ENCODE assay signal across 1 cellular context in genomic region chr5:159217236-159217635, GRCh38.
TF ChIP-seq lines count a peak whose summit lies in the region.

No MANE protein-coding gene starts in this region.

TF ChIP-seq in GM12878, 131 proteins besides CTCF, POLR2A, EP300 and RAD21:
- TF ChIP-seq TAF1 (IDR thresholded peaks at IDR 0.05; ENCODE audit: borderline replicate concordance, low read depth, low read length) (no peak), RBBP5 (conservative IDR thresholded peaks at IDR 0.05) (no peak), SRF (IDR thresholded peaks at IDR 0.05; ENCODE audit: low read depth in 2 of 2, low read length in 2 of 2) (no peak), KAT2A (conservative IDR thresholded peaks at IDR 0.05; ENCODE audit: control insufficient read depth, low read depth, low read length) (no peak), ATF7 (IDR thresholded peaks at IDR 0.05; ENCODE audit: low read depth) (0 out of 2 replicates have a peak, but pooled peaks have one; percentile 29), USF2 (IDR thresholded peaks at IDR 0.05; ENCODE audit: borderline replicate concordance, low read depth, low read length) (no peak), SUZ12 (IDR thresholded peaks at IDR 0.05; ENCODE audit: unreplicated experiment) (no peak), CHD1 (IDR thresholded peaks at IDR 0.05; ENCODE audit: low read depth, low read length) (no peak), YBX1 (IDR thresholded peaks at IDR 0.05) (no peak), ZNF217 (IDR thresholded peaks at IDR 0.05) (no peak), IKZF2 (IDR thresholded peaks at IDR 0.05) (peak in 1 of 2 experiments; percentile 6; a peak in 1 of 4 replicates), NR2F1 (conservative IDR thresholded peaks at IDR 0.05) (peak; percentile 60; the same call in 1 of the 2 replicates), BHLHE40 (IDR thresholded peaks at IDR 0.05; ENCODE audit: borderline replicate concordance in 1 of 2, low read depth in 2 of 2, low read length in 1 of 2) (peak in 1 of 2 experiments; percentile 52; a peak in 2 of 4 replicates), POU2F2 (IDR thresholded peaks at IDR 0.05; ENCODE audit: borderline replicate concordance, low read depth, low read length) (no peak)
- TF ChIP-seq, protein P1, sequence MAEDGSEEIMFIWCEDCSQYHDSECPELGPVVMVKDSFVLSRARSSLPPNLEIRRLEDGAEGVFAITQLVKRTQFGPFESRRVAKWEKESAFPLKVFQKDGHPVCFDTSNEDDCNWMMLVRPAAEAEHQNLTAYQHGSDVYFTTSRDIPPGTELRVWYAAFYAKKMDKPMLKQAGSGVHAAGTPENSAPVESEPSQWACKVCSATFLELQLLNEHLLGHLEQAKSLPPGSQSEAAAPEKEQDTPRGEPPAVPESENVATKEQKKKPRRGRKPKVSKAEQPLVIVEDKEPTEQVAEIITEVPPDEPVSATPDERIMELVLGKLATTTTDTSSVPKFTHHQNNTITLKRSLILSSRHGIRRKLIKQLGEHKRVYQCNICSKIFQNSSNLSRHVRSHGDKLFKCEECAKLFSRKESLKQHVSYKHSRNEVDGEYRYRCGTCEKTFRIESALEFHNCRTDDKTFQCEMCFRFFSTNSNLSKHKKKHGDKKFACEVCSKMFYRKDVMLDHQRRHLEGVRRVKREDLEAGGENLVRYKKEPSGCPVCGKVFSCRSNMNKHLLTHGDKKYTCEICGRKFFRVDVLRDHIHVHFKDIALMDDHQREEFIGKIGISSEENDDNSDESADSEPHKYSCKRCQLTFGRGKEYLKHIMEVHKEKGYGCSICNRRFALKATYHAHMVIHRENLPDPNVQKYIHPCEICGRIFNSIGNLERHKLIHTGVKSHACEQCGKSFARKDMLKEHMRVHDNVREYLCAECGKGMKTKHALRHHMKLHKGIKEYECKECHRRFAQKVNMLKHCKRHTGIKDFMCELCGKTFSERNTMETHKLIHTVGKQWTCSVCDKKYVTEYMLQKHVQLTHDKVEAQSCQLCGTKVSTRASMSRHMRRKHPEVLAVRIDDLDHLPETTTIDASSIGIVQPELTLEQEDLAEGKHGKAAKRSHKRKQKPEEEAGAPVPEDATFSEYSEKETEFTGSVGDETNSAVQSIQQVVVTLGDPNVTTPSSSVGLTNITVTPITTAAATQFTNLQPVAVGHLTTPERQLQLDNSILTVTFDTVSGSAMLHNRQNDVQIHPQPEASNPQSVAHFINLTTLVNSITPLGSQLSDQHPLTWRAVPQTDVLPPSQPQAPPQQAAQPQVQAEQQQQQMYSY (CRISPR knock-in tag; IDR thresholded peaks at IDR 0.05) = no peak
- TF ChIP-seq, protein P2, sequence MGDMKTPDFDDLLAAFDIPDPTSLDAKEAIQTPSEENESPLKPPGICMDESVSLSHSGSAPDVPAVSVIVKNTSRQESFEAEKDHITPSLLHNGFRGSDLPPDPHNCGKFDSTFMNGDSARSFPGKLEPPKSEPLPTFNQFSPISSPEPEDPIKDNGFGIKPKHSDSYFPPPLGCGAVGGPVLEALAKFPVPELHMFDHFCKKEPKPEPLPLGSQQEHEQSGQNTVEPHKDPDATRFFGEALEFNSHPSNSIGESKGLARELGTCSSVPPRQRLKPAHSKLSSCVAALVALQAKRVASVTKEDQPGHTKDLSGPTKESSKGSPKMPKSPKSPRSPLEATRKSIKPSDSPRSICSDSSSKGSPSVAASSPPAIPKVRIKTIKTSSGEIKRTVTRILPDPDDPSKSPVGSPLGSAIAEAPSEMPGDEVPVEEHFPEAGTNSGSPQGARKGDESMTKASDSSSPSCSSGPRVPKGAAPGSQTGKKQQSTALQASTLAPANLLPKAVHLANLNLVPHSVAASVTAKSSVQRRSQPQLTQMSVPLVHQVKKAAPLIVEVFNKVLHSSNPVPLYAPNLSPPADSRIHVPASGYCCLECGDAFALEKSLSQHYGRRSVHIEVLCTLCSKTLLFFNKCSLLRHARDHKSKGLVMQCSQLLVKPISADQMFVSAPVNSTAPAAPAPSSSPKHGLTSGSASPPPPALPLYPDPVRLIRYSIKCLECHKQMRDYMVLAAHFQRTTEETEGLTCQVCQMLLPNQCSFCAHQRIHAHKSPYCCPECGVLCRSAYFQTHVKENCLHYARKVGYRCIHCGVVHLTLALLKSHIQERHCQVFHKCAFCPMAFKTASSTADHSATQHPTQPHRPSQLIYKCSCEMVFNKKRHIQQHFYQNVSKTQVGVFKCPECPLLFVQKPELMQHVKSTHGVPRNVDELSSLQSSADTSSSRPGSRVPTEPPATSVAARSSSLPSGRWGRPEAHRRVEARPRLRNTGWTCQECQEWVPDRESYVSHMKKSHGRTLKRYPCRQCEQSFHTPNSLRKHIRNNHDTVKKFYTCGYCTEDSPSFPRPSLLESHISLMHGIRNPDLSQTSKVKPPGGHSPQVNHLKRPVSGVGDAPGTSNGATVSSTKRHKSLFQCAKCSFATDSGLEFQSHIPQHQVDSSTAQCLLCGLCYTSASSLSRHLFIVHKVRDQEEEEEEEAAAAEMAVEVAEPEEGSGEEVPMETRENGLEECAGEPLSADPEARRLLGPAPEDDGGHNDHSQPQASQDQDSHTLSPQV (IDR thresholded peaks at IDR 0.05) = no peak
